In genomic region chr15:82263350-82263749, GRCh38 we compare ENCODE assay signal across 8 cellular contexts. TPM values are rescaled to one million over a fixed set of nuclear protein-coding genes. Genes with fewer than 3 reads are reported as not detected.
A peak's percentile ranks its signal among the peaks of the same experiment; 100 is the strongest.
DNase-seq lines count a peak whose midpoint lies in the region; ATAC-seq and TF ChIP-seq lines count a peak whose summit lies in the region.

No MANE protein-coding gene starts in this region.

- WGBS in body of pancreas, 2 donors = 7 to 24% methylated on average over 3 of the region's 3 CpGs

- H3K9me3 ChIP-seq in body of pancreas = no peaks in the 10 kb centered on the region

- H3K36me3 ChIP-seq in body of pancreas (replicated peaks in 1 of 2; ENCODE audit: insufficient read depth in 1 of 2, low read depth in 2 of 2) = no peaks in the 10 kb centered on the region

- ATAC-seq in body of pancreas (peak; percentile 78), GM19452 (IDR thresholded peaks at IDR 0.05; ENCODE audit: unreplicated experiment) (no peak)

- TF ChIP-seq CTCF in body of pancreas (IDR thresholded peaks at IDR 0.05) (no peak), GM20000 (IDR thresholded peaks at IDR 0.05; ENCODE audit: extremely low read depth, missing control alignments) (no peak)

- H3K27ac ChIP-seq in body of pancreas = peak overlapping the region; percentile 35 to 85 (median 77)

- no peaks in the 10 kb centered on the region for H3K27me3 ChIP-seq in body of pancreas

- peak; percentile 10 for DNase-seq in D341Med (ENCODE audit: low spot score)
- DNase-seq in NCI-H1417 (lab: John Stamatoyannopoulos, UW) = peak in 2 of 3 experiments; percentile 81 to 91
- peak in 2 of 4 donors; percentile 11 to 18 for DNase-seq in body of pancreas
- DNase-seq in mucosa of gallbladder (ENCODE audit: low spot score) = peak; percentile 12
- no peak for DNase-seq in GM20000 (ENCODE audit: low spot score)
- no peak for DNase-seq in GDM1 (lab: John Stamatoyannopoulos, UW)
- no peak for DNase-seq in islet precursor cell

- H3K4me3 ChIP-seq in body of pancreas = no peak overlapping the region

- peak in 1 of 3 donors; percentile 4 for TF ChIP-seq POLR2A in body of pancreas (IDR thresholded peaks at IDR 0.05)

- intact Hi-C loops in body of pancreas (cut with DNase I) = no loop called here

- peaks cover 19% of the 10 kb centered on the region for H3K4me1 ChIP-seq in body of pancreas

RNA-seq across cellular contexts. Expression of gene SAXO2, which starts 0.7 kb away (rescaled TPM):
- total RNA-seq in body of pancreas (1 to 10 TPM in 1 of 2 donors, under 1 TPM in 1; 0.26 to 1.3 TPM), mucosa of gallbladder (12.3 TPM)

RNA-seq across cellular contexts. Expression of gene EFL1, which starts 0.8 kb away (rescaled TPM):
- 10 to 100 TPM; 11.2 to 33.0 TPM for total RNA-seq in body of pancreas
- 22.9 TPM for total RNA-seq in mucosa of gallbladder

Comparison
In these comparisons a context has a peak if more than half of its experiments do, and no peak if none do; other contexts are left out.
1. DNase-seq: peak in D341Med (single experiment), NCI-H1417 (2 of 3) and mucosa of gallbladder (single experiment); none in GM20000 (single experiment), GDM1 (single experiment) and islet precursor cell (single experiment).